15 cellular contexts compared by ENCODE assay signal in genomic region chr4:183155450-183156184, GRCh38.
"Had no signal": no experiment of that assay in that cellular context is flagged by ENCODE, and none has a peak within 500 bp of the region (broad histone marks: within the 10 kb centered on the region; RNA-seq: fewer than 3 reads in every experiment).

No MANE protein-coding gene starts in this region.

- H3K27ac ChIP-seq: brain microvascular endothelial cell, pancreas, tibial artery had no signal

- H3K4me3 ChIP-seq: pancreas, tibial artery had no signal

- H3K36me3 ChIP-seq: brain microvascular endothelial cell, pancreas, tibial artery had no signal

- DNase-seq: activated B cell treated with CpG ODN at 0.5 μM for 24 hours; activated CD4-positive, alpha-beta T cell treated with anti-CD3 and anti-CD28 coated beads, Interleukin-2, amount 10 ng/mL, durations not matched to agents 7 days and 5 days; activated CD8-positive, alpha-beta memory T cell treated with anti-CD3 and anti-CD28 coated beads for 24 hours; activated naive CD8-positive, alpha-beta T cell treated with anti-CD3 and anti-CD28 coated beads for 36 hours; amygdala; brain microvascular endothelial cell; cerebellar nuclear complex; effector memory CD4-positive, alpha-beta T cell; foreskin melanocyte; head of caudate nucleus; pancreas; stimulated activated CD4-positive, alpha-beta T cell treated with anti-CD3 and anti-CD28 coated beads, Interleukin-2, amount 100 ng/mL, for 48 hours; T-helper 2 cell; tibial artery had no signal

- H3K9me3 ChIP-seq: pancreas, tibial artery had no signal

- ATAC-seq: stimulated activated memory B cell treated with anti-CD40 and anti-IgM and Interleukin-4, amounts not matched to agents 10 μg/mL and 1 μg/mL and 100 μg/mL, for 72 hours had no signal

- H3K27me3 ChIP-seq: brain microvascular endothelial cell, pancreas, tibial artery had no signal
